In genomic region chrX:116278819-116279218, GRCh38 we compare ENCODE assay signal across 30 cellular contexts.
"Had no signal": no experiment of that assay in that cellular context is flagged by ENCODE, and none has a peak within 500 bp of the region (broad histone marks: within the 10 kb centered on the region; RNA-seq: fewer than 3 reads in every experiment).

No MANE protein-coding gene starts in this region.

- H3K27ac Mint-ChIP-seq: activated CD4-positive, alpha-beta memory T cell treated with anti-CD3 and anti-CD28 coated beads for 36 hours; activated CD4-positive, alpha-beta T cell treated with anti-CD3 and anti-CD28 coated beads, Interleukin-2, amount 10 ng/mL, durations not matched to agents 7 days and 5 days; activated naive CD4-positive, alpha-beta T cell treated with anti-CD3 and anti-CD28 coated beads for 36 hours; activated naive CD8-positive, alpha-beta T cell; activated T-helper 17 cell treated with anti-CD3 and anti-CD28 coated beads, Interleukin-2, amount 50 U/mL, for 72 hours; IgD-negative memory B cell; T-helper 1 cell treated with Interleukin-12 subunit alpha and Interleukin-12 subunit beta and Interleukin-4 antibody, amounts not matched to agents 30 μg/mL and 1 μg/mL, for 36 hours had no signal

- H3K27me3 Mint-ChIP-seq: activated CD4-positive, alpha-beta memory T cell treated with anti-CD3 and anti-CD28 coated beads for 36 hours; activated CD4-positive, alpha-beta T cell treated with anti-CD3 and anti-CD28 coated beads, Interleukin-2, amount 10 ng/mL, durations not matched to agents 7 days and 5 days; activated naive CD8-positive, alpha-beta T cell; activated T-helper 17 cell treated with anti-CD3 and anti-CD28 coated beads, Interleukin-2, amount 50 U/mL, for 72 hours had no signal

- H3K27me3 ChIP-seq: Peyer's patch, SJCRH30 had no signal

- DNase-seq: activated CD4-positive, alpha-beta memory T cell treated with anti-CD3 and anti-CD28 coated beads for 36 hours; activated CD4-positive, alpha-beta T cell treated with anti-CD3 and anti-CD28 coated beads, Interleukin-2, amount 10 ng/mL, durations not matched to agents 7 days and 5 days; activated CD4-positive, CD25-positive, alpha-beta regulatory T cell; activated gamma-delta T cell; activated naive CD4-positive, alpha-beta T cell treated with anti-CD3 and anti-CD28 coated beads for 36 hours; activated T-cell treated with anti-CD3 and anti-CD28 coated beads for 4 hours; activated T-cell treated with anti-CD3 and anti-CD28 coated beads, Interleukin-2, amount 50 U/mL, for 48 hours; anterior cingulate cortex; caudate nucleus; KG1; NCI-H1092; NCI-H1417; NCI-H2029; NCI-H2107; NCI-H2171 treated with DMSO at 0.1 percent for 48 hours; NCI-H226; NCI-H69; NK-92 treated with Interleukin-12 subunit alpha and Interleukin-12 subunit beta, amount 100 ng/mL, for 24 hours; Peyer's patch; Right ventricle myocardium superior; SJCRH30; SK-N-SH; SW 1271 had no signal

- H3K9me3 Mint-ChIP-seq: activated CD4-positive, alpha-beta memory T cell treated with anti-CD3 and anti-CD28 coated beads for 36 hours; activated CD4-positive, alpha-beta T cell treated with anti-CD3 and anti-CD28 coated beads, Interleukin-2, amount 10 ng/mL, durations not matched to agents 7 days and 5 days; activated naive CD4-positive, alpha-beta T cell treated with anti-CD3 and anti-CD28 coated beads for 36 hours; activated T-helper 17 cell treated with anti-CD3 and anti-CD28 coated beads, Interleukin-2, amount 50 U/mL, for 72 hours; IgD-negative memory B cell; T-helper 1 cell treated with Interleukin-12 subunit alpha and Interleukin-12 subunit beta and Interleukin-4 antibody, amounts not matched to agents 30 μg/mL and 1 μg/mL, for 36 hours had no signal

- H3K4me3 ChIP-seq: breast epithelium, Peyer's patch, SJCRH30 had no signal

- ATAC-seq: activated T-helper 17 cell treated with anti-CD3 and anti-CD28 coated beads, Interleukin-2, amount 50 U/mL, for 72 hours had no signal

- H3K4me3 Mint-ChIP-seq: activated CD4-positive, alpha-beta memory T cell treated with anti-CD3 and anti-CD28 coated beads for 36 hours; activated CD4-positive, alpha-beta T cell treated with anti-CD3 and anti-CD28 coated beads, Interleukin-2, amount 10 ng/mL, durations not matched to agents 7 days and 5 days; activated naive CD4-positive, alpha-beta T cell treated with anti-CD3 and anti-CD28 coated beads for 36 hours; activated naive CD8-positive, alpha-beta T cell; activated T-helper 17 cell treated with anti-CD3 and anti-CD28 coated beads, Interleukin-2, amount 50 U/mL, for 72 hours; IgD-negative memory B cell; T-helper 1 cell treated with Interleukin-12 subunit alpha and Interleukin-12 subunit beta and Interleukin-4 antibody, amounts not matched to agents 30 μg/mL and 1 μg/mL, for 36 hours had no signal

- H3K9me3 ChIP-seq: breast epithelium, Peyer's patch, SJCRH30, SK-N-SH had no signal

- H3K36me3 ChIP-seq: breast epithelium, Peyer's patch, SJCRH30 had no signal

- H3K36me3 Mint-ChIP-seq: activated CD4-positive, alpha-beta memory T cell treated with anti-CD3 and anti-CD28 coated beads for 36 hours; activated naive CD8-positive, alpha-beta T cell; IgD-negative memory B cell had no signal

- H3K9ac ChIP-seq: SK-N-SH had no signal

- H3K27ac ChIP-seq: breast epithelium, Peyer's patch, RWPE1, SJCRH30, VCaP had no signal

- H3K4me1 Mint-ChIP-seq: activated CD4-positive, alpha-beta T cell treated with anti-CD3 and anti-CD28 coated beads, Interleukin-2, amount 10 ng/mL, durations not matched to agents 7 days and 5 days; activated T-helper 17 cell treated with anti-CD3 and anti-CD28 coated beads, Interleukin-2, amount 50 U/mL, for 72 hours; IgD-negative memory B cell had no signal

- H3K4me1 ChIP-seq: breast epithelium, Peyer's patch had no signal
